In genomic region chr5:113087994-113088519, GRCh38 we compare ENCODE assay signal across 26 cellular contexts.
A peak's percentile ranks its signal among the peaks of the same experiment; 100 is the strongest.
DNase-seq lines count a peak whose midpoint lies in the region; ATAC-seq and TF ChIP-seq lines count a peak whose summit lies in the region.
"Had no signal": no experiment of that assay in that cellular context is flagged by ENCODE, and none has a peak within 500 bp of the region (broad histone marks: within the 10 kb centered on the region; RNA-seq: fewer than 3 reads in every experiment).

No MANE protein-coding gene starts in this region.

- peak in 6 of 8 donors; percentile 57 to 73 (median 68) for ATAC-seq in heart right ventricle
- no peak for ATAC-seq in T-cell (replicated peaks in 1 of 4)
- ATAC-seq in GM21367 (IDR thresholded peaks at IDR 0.05; ENCODE audit: unreplicated experiment) = no peak
- ATAC-seq: effector memory CD8-positive, alpha-beta T cell; stimulated activated naive CD8-positive, alpha-beta T cell treated with anti-CD3 and anti-CD28 coated beads, Interleukin-15, Interleukin-2, amounts not matched to agents 100 U/mL and 50 U/mL, for 24 hours; WTC11 had no signal

- TF ChIP-seq CTCF in chondrocyte (IDR thresholded peaks at IDR 0.05) (no peak), heart right ventricle (IDR thresholded peaks at IDR 0.05) (no peak), osteoblast (IDR thresholded peaks at IDR 0.05; ENCODE audit: extremely low read depth, low read depth, low read length) (no peak), GM10248 (IDR thresholded peaks at IDR 0.05; ENCODE audit: control extremely low read depth, extremely low read depth, low read depth, missing control alignments) (no peak)

- H3K9me3 ChIP-seq in heart right ventricle = no peaks in the 10 kb centered on the region
- no peaks in the 10 kb centered on the region for H3K9me3 ChIP-seq in osteoblast (ENCODE audit: low read depth, low read length)
- H3K9me3 ChIP-seq: HAP-1, pancreas, spleen, testis had no signal

- H2AFZ ChIP-seq in osteoblast (ENCODE audit: low read length) = no peak overlapping the region

- H3K27me3 Mint-ChIP-seq in chondrocyte (ENCODE audit: low read depth) (no peaks in the 10 kb centered on the region), T-cell (no peaks in the 10 kb centered on the region)
- H3K27me3 Mint-ChIP-seq: CD4-positive, alpha-beta T cell had no signal

- H3K27ac ChIP-seq in heart right ventricle (peak overlapping the region in 9 of 10 donors; percentile 3 to 72 (median 47)), osteoblast (ENCODE audit: low read depth, low read length) (no peak overlapping the region)
- H3K27ac ChIP-seq: pancreas, spleen, testis had no signal

- H3K27ac Mint-ChIP-seq in chondrocyte (ENCODE audit: unreplicated experiment) (peak overlapping the region; percentile 10), T-cell (no peak overlapping the region)
- H3K27ac Mint-ChIP-seq: activated CD4-positive, alpha-beta T cell treated with anti-CD3 and anti-CD28 coated beads, Interleukin-2, amount 10 ng/mL, durations not matched to agents 24 days and 14 days; activated naive CD4-positive, alpha-beta T cell treated with anti-CD3 and anti-CD28 coated beads, Interleukin-2, amount 50 U/mL, for 24 hours; CD4-positive, alpha-beta T cell; effector memory CD8-positive, alpha-beta T cell; WTC11 had no signal

- H4K20me1 ChIP-seq in osteoblast (ENCODE audit: insufficient read depth, low read length) = no peaks in the 10 kb centered on the region

- no peak overlapping the region for H3K4me3 Mint-ChIP-seq in chondrocyte (ENCODE audit: unreplicated experiment)
- no peak overlapping the region for H3K4me3 Mint-ChIP-seq in T-cell
- H3K4me3 Mint-ChIP-seq: activated CD4-positive, alpha-beta T cell treated with anti-CD3 and anti-CD28 coated beads, Interleukin-2, amount 10 ng/mL, durations not matched to agents 24 days and 14 days; activated naive CD4-positive, alpha-beta T cell treated with anti-CD3 and anti-CD28 coated beads, Interleukin-2, amount 50 U/mL, for 24 hours; CD4-positive, alpha-beta T cell; effector memory CD8-positive, alpha-beta T cell; neural crest cell; WTC11 had no signal

- no peaks in the 10 kb centered on the region for H3K79me2 ChIP-seq in osteoblast (ENCODE audit: insufficient read depth, low read length)

- intact Hi-C loops in heart right ventricle (cut with DNase I) = loop anchor here in 6 of 10 donors (5.0 to 10.0 kb wide), 5 partner anchors 114 to 207 kb away; no protein-coding TSS in a partner anchor

- H3K36me3 Mint-ChIP-seq in chondrocyte (ENCODE audit: low read depth) = peaks cover 1% of the 10 kb centered on the region
- H3K36me3 Mint-ChIP-seq in T-cell = peaks cover 20% of the 10 kb centered on the region
- H3K36me3 Mint-ChIP-seq: activated naive CD4-positive, alpha-beta T cell treated with anti-CD3 and anti-CD28 coated beads, Interleukin-2, amount 50 U/mL, for 24 hours had no signal

- CTCF ChIA-PET in T-cell (lab: Charles Lee) = no interaction called here
- CTCF ChIA-PET in GM10248 (lab: Yijun Ruan, JAX) = no interaction called here

- peak overlapping the region; percentile 16 for H3K4me2 ChIP-seq in osteoblast (ENCODE audit: insufficient read depth, low read length)

- DNase-seq in DMS 273 treated with DMSO at 0.1 percent for 48 hours (lab: John Stamatoyannopoulos, UW) (peak; percentile 34), chondrocyte (ENCODE audit: low spot score) (no peak), heart right ventricle (peak in 1 of 2 donors; percentile 55), osteoblast (ENCODE audit: insufficient read length, low spot score, missing footprints) (no peak), T-cell (no peak), GM10248 (ENCODE audit: extremely low spot score) (no peak)
- DNase-seq in activated CD4-positive, alpha-beta T cell treated with anti-CD3 and anti-CD28 coated beads, Interleukin-2, amount 50 U/mL, for 1 hour = no peak
- DNase-seq: activated CD4-positive, alpha-beta T cell treated with anti-CD3 and anti-CD28 coated beads, Interleukin-2, amount 10 ng/mL, durations not matched to agents 24 days and 14 days; amygdala; CD4-positive, alpha-beta T cell; effector memory CD8-positive, alpha-beta T cell; foreskin fibroblast; head of caudate nucleus; NCI-H1436 treated with DMSO at 0.1 percent for 48 hours; pancreas; retina; RPMI8226; spleen; stimulated activated CD4-positive, alpha-beta T cell treated with anti-CD3 and anti-CD28 coated beads, Interleukin-2, amount 100 ng/mL, for 24 hours; stimulated activated naive CD8-positive, alpha-beta T cell treated with anti-CD3 and anti-CD28 coated beads, Interleukin-15, Interleukin-2, amounts not matched to agents 100 U/mL and 50 U/mL, for 24 hours; testis had no signal

- POLR2A ChIA-PET in T-cell (lab: Charles Lee) = no interaction called here
- POLR2A ChIA-PET in GM10248 (lab: Yijun Ruan, JAX) = no interaction called here

- H3K4me1 ChIP-seq in heart right ventricle = peaks cover 6 to 95% (median 75%) of the 10 kb centered on the region in 9 donors
- H3K4me1 ChIP-seq in osteoblast (ENCODE audit: insufficient read depth, low read length) = peaks cover 25% of the 10 kb centered on the region

- H3K4me1 Mint-ChIP-seq in chondrocyte (ENCODE audit: low read depth) = peaks cover 41% of the 10 kb centered on the region
- peaks cover 11 to 15% (median 15%) of the 10 kb centered on the region in 3 donors for H3K4me1 Mint-ChIP-seq in T-cell

- no peaks in the 10 kb centered on the region for H3K27me3 ChIP-seq in heart right ventricle
- no peaks in the 10 kb centered on the region for H3K27me3 ChIP-seq in osteoblast (ENCODE audit: insufficient read depth, low read length)
- H3K27me3 ChIP-seq: pancreas, spleen, testis had no signal

- no peaks in the 10 kb centered on the region for H3K9me3 Mint-ChIP-seq in chondrocyte (ENCODE audit: low read depth)
- H3K9me3 Mint-ChIP-seq in T-cell = no peaks in the 10 kb centered on the region
- H3K9me3 Mint-ChIP-seq: activated CD4-positive, alpha-beta T cell treated with anti-CD3 and anti-CD28 coated beads, Interleukin-2, amount 10 ng/mL, durations not matched to agents 24 days and 14 days; activated naive CD4-positive, alpha-beta T cell treated with anti-CD3 and anti-CD28 coated beads, Interleukin-2, amount 50 U/mL, for 24 hours; CD4-positive, alpha-beta T cell; effector memory CD8-positive, alpha-beta T cell; neural crest cell; WTC11 had no signal

- H3K4me3 ChIP-seq in heart right ventricle (no peak overlapping the region), osteoblast (ENCODE audit: insufficient read depth, low read length) (no peak overlapping the region)
- H3K4me3 ChIP-seq: HAP-1, pancreas, spleen, testis had no signal

- 32 to 47% methylated on average over 5 of the region's 5 CpGs for WGBS in heart right ventricle, 2 donors

- H3K36me3 ChIP-seq in heart right ventricle = peaks cover 0 to 36% (median 8%) of the 10 kb centered on the region in 9 donors
- H3K36me3 ChIP-seq in osteoblast (ENCODE audit: insufficient read depth, low read length) = no peaks in the 10 kb centered on the region
- H3K36me3 ChIP-seq: HAP-1, pancreas had no signal

Comparison
In these comparisons a context has a peak if more than half of its experiments do, and no peak if none do; other contexts are left out.
1. ATAC-seq: peak in heart right ventricle (6 of 8); none in T-cell (0 of 4) and GM21367 (single experiment).